Comparison of ENCODE assay signal across 9 cellular contexts in the genomic region with DNA sequence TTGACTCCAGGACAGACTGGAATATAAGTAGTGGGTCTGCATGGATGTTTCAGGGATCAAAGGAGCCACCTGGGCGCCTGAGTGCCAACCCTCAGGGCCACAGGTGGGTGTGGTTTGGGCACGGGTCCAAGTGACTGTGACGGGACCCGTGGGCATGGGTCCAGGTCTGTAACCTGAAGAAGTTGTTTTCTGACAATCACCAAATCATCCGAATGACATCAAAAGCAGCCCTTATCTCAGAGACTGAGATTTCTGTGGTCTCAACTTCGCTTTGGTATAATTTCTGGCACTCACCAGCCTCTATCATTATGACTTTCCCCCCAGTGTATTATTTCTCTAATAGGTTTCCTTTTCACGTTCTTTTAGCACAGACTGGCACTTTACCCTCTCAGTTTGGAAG.
DNase-seq lines count a peak whose midpoint lies in the region; ATAC-seq lines count a peak whose summit lies in the region.
"Had no signal": no experiment of that assay in that cellular context is flagged by ENCODE, and none has a peak within 500 bp of the region (broad histone marks: within the 10 kb centered on the region; RNA-seq: fewer than 3 reads in every experiment).

No MANE protein-coding gene starts in this region.

- peak; percentile 80 for ATAC-seq in stimulated activated effector memory CD8-positive, alpha-beta T cell treated with anti-CD3 and anti-CD28 coated beads, Interleukin-12 subunit alpha, Interleukin-12 subunit beta, amount 100 ng/mL, for 72 hours

- peaks cover 13% of the 10 kb centered on the region for H3K4me1 Mint-ChIP-seq in stimulated activated effector memory CD8-positive, alpha-beta T cell treated with anti-CD3 and anti-CD28 coated beads, Interleukin-12 subunit alpha, Interleukin-12 subunit beta, amount 100 ng/mL, for 72 hours
- H3K4me1 Mint-ChIP-seq: B cell had no signal

- H3K36me3 Mint-ChIP-seq in stimulated activated effector memory CD8-positive, alpha-beta T cell treated with anti-CD3 and anti-CD28 coated beads, Interleukin-12 subunit alpha, Interleukin-12 subunit beta, amount 100 ng/mL, for 72 hours: peaks cover 47% of the 10 kb centered on the region

- H3K27ac ChIP-seq in SK-N-MC: peak overlapping the region; percentile 68
- H3K27ac ChIP-seq in epithelial cell of prostate: peak overlapping the region; percentile 55

- H3K27ac Mint-ChIP-seq in stimulated activated effector memory CD8-positive, alpha-beta T cell treated with anti-CD3 and anti-CD28 coated beads, Interleukin-12 subunit alpha, Interleukin-12 subunit beta, amount 100 ng/mL, for 72 hours: peak overlapping the region; percentile 69
- H3K27ac Mint-ChIP-seq: B cell had no signal

- no peak overlapping the region for H3K9ac ChIP-seq in SK-N-MC (ENCODE audit: insufficient read length)

- H3K36me3 ChIP-seq in SK-N-MC (ENCODE audit: insufficient read depth, low read length): peaks cover 8% of the 10 kb centered on the region; the same call in 1 of the 2 replicates

- no peaks in the 10 kb centered on the region for H3K9me3 ChIP-seq in SK-N-MC (ENCODE audit: low read depth, low read length)

- no peak overlapping the region for H3K4me3 ChIP-seq in SK-N-MC

- peak; percentile 76 for DNase-seq in activated CD4-positive, alpha-beta T cell treated with anti-CD3 and anti-CD28 coated beads for 48 hours
- DNase-seq in activated CD4-positive, alpha-beta T cell treated with anti-CD3 and anti-CD28 coated beads, Interleukin-2, amount 50 U/mL, for 1 hour: no peak
- no peak for DNase-seq in SK-N-MC (ENCODE audit: low read depth, low spot score)
- DNase-seq in epithelial cell of prostate (ENCODE audit: low read depth, low spot score): no peak
- no peak for DNase-seq in stimulated activated effector memory CD8-positive, alpha-beta T cell treated with anti-CD3 and anti-CD28 coated beads, Interleukin-12 subunit alpha, Interleukin-12 subunit beta, amount 100 ng/mL, for 72 hours (ENCODE audit: low spot score in 2 of 2)
- DNase-seq in NCI-H526 (lab: John Stamatoyannopoulos, UW): no peak
- no peak for DNase-seq in AML-193 (lab: John Stamatoyannopoulos, UW)
- no peak for DNase-seq in SKM-1 (lab: John Stamatoyannopoulos, UW; ENCODE audit: unreplicated experiment)

- no peak overlapping the region for H3K4me3 Mint-ChIP-seq in stimulated activated effector memory CD8-positive, alpha-beta T cell treated with anti-CD3 and anti-CD28 coated beads, Interleukin-12 subunit alpha, Interleukin-12 subunit beta, amount 100 ng/mL, for 72 hours
- H3K4me3 Mint-ChIP-seq: B cell had no signal

- H3K9me3 Mint-ChIP-seq in stimulated activated effector memory CD8-positive, alpha-beta T cell treated with anti-CD3 and anti-CD28 coated beads, Interleukin-12 subunit alpha, Interleukin-12 subunit beta, amount 100 ng/mL, for 72 hours: no peaks in the 10 kb centered on the region
